In the genomic region with DNA sequence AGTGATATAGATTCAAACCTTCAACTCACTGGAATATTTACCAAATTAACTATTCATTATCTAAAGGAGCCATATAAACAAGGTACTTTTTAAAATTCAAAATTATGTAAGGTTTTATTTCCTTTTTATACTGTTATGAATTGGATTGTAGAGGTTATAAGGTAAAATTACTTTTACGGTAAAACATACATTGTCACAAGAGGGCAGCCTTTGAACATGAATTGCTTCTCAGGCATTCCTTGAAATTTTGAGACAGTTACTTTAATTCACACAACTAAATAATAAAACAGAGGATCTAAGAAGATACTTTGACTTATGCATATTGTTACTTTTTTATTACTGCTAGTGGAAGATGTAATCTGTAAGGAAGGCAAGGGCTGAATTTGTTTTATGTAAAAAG, we compare ENCODE assay signal across 8 cellular contexts. TPM values are rescaled to one million over a fixed set of nuclear protein-coding genes. Genes with fewer than 3 reads are reported as not detected.
DNase-seq lines count a peak whose midpoint lies in the region; FAIRE-seq and TF ChIP-seq lines count a peak whose summit lies in the region.
"Not testable (repeated sequence)": the region's sequence is repeated elsewhere in the genome, so short reads cannot be mapped to it uniquely, and the experiment has no call there.

No MANE protein-coding gene starts in this region.

- not testable (repeated sequence) for H2BK5ac ChIP-seq in mesenchymal stem cell (ENCODE audit: low read depth, low read length, poor library complexity, severe bottlenecking)

- H3K14ac ChIP-seq in mesenchymal stem cell (ENCODE audit: low read length in 2 of 2) = not testable (repeated sequence)

- WGBS in GM23248 (ENCODE audit: low coverage in 1 of 2, low lambda C conversion rate in 2 of 2, missing lambda C conversion rate in 2 of 2), 2 experiments = 23 to 26% methylated on average over 1 of the region's 1 CpG
- no CpG with 5 or more reads among the region's 1 CpG for WGBS in mesenchymal stem cell

- H4K8ac ChIP-seq in mesenchymal stem cell (ENCODE audit: low read length) = not testable (repeated sequence)

- H3K27me3 ChIP-seq in GM23248 (replicated peaks; ENCODE audit: insufficient read depth); MM.1S (replicated peaks; ENCODE audit: insufficient read depth, low read length); mesenchymal stem cell (ENCODE audit: control insufficient read depth in 1 of 2, insufficient read depth in 1 of 2, low read length in 2 of 2): not testable (repeated sequence)

- DNase-seq in AG08395 (ENCODE audit: low spot score) (peak; percentile 3), GM23248 (peak; percentile 47), MM.1S (peak; percentile 9), OCI-M1 (lab: John Stamatoyannopoulos, UW) (peak; percentile 7), astrocyte of the cerebellum (ENCODE audit: low read depth) (peak; percentile 13), mesenchymal stem cell (peak; percentile 9), pons (ENCODE audit: low spot score) (peak; percentile 11)

- H3K23ac ChIP-seq in mesenchymal stem cell (ENCODE audit: low read length in 2 of 2) = not testable (repeated sequence)

- H3K4ac ChIP-seq in mesenchymal stem cell (ENCODE audit: low read depth in 1 of 2, low read length in 2 of 2) = not testable (repeated sequence)

- not testable (repeated sequence) for H4K91ac ChIP-seq in mesenchymal stem cell (ENCODE audit: low read length)

- TF ChIP-seq CTCF in MM.1S (IDR thresholded peaks at IDR 0.05; ENCODE audit: low read length) = peak; percentile 17
- TF ChIP-seq CTCF in astrocyte of the cerebellum (IDR thresholded peaks at IDR 0.05; ENCODE audit: low read depth, low read length, missing control alignments) = not testable (repeated sequence)

- not testable (repeated sequence) for H2AK5ac ChIP-seq in mesenchymal stem cell (ENCODE audit: low read length, severe bottlenecking)

- H3K18ac ChIP-seq in mesenchymal stem cell (ENCODE audit: low read depth in 1 of 2, low read length in 2 of 2) = not testable (repeated sequence)

- not testable (repeated sequence) for H2BK12ac ChIP-seq in mesenchymal stem cell (ENCODE audit: low read length in 2 of 2)

- FAIRE-seq in endometrium (lab: Jason Lieb, UNC) = peak; percentile 15

- in situ Hi-C loops in GM23248 (cut with MboI) = loop anchor here (25.0 kb wide), 1 partner anchor 769 kb away; no protein-coding TSS in a partner anchor
- in situ Hi-C loops in astrocyte of the cerebellum (cut with HindIII; ENCODE audit: low sequenced_read_pairs) = not testable (repeated sequence)

- H3K4me2 ChIP-seq in GM23248 (ENCODE audit: unreplicated experiment); MM.1S (ENCODE audit: low read depth, low read length); mesenchymal stem cell (ENCODE audit: low read length, poor library complexity, severe bottlenecking): not testable (repeated sequence)

- not testable (repeated sequence) for H3K9me3 ChIP-seq in GM23248 (ENCODE audit: low read depth); MM.1S (replicated peaks; ENCODE audit: insufficient read depth, low read length); mesenchymal stem cell (ENCODE audit: control insufficient read depth, low read length)

- H3K9me2 ChIP-seq in GM23248 (ENCODE audit: insufficient read depth); MM.1S (replicated peaks; ENCODE audit: insufficient read depth, low read length): not testable (repeated sequence)

- H3K79me2 ChIP-seq in GM23248 (ENCODE audit: insufficient read depth); MM.1S (ENCODE audit: low read length): not testable (repeated sequence)

- peaks cover 40% of the 10 kb centered on the region for H3K4me1 ChIP-seq in GM23248 (ENCODE audit: insufficient read depth)
- not testable (repeated sequence) for H3K4me1 ChIP-seq in MM.1S (ENCODE audit: low read length); mesenchymal stem cell (ENCODE audit: control insufficient read depth, insufficient read depth, low read depth, low read length)

- H3K4me3 ChIP-seq in GM23248; MM.1S (ENCODE audit: low read length); astrocyte of the cerebellum (ENCODE audit: low read depth, low read length); mesenchymal stem cell (ENCODE audit: insufficient read depth in 1 of 2, low read depth in 1 of 2, low read length in 2 of 2): not testable (repeated sequence)

- peak overlapping the region; percentile 41 for H2AFZ ChIP-seq in GM23248
- not testable (repeated sequence) for H2AFZ ChIP-seq in MM.1S (ENCODE audit: low read length); mesenchymal stem cell (ENCODE audit: low read depth, low read length)

- not testable (repeated sequence) for H3K27ac ChIP-seq in GM23248; MM.1S (ENCODE audit: low read length); mesenchymal stem cell (ENCODE audit: low read length, poor library complexity, severe bottlenecking)

- H2BK15ac ChIP-seq in mesenchymal stem cell (ENCODE audit: low read depth, poor library complexity, severe bottlenecking) = not testable (repeated sequence)

- H3F3A ChIP-seq in GM23248 (ENCODE audit: insufficient read depth) = peaks cover 27% of the 10 kb centered on the region
- not testable (repeated sequence) for H3F3A ChIP-seq in MM.1S (ENCODE audit: insufficient read depth, low read length)

- H3K9ac ChIP-seq in GM23248 = 0 out of 2 replicates have a peak overlapping the region, but pooled peaks have one; percentile 56
- not testable (repeated sequence) for H3K9ac ChIP-seq in MM.1S (ENCODE audit: low read length); mesenchymal stem cell (ENCODE audit: low read length)

- not testable (repeated sequence) for H2BK120ac ChIP-seq in mesenchymal stem cell (ENCODE audit: low read depth, low read length)

- H3K36me3 ChIP-seq in GM23248 (ENCODE audit: low read depth); MM.1S (replicated peaks; ENCODE audit: insufficient read depth, low read length); mesenchymal stem cell (ENCODE audit: control insufficient read depth in 1 of 2, insufficient read depth in 2 of 2, low read depth in 1 of 2, low read length in 2 of 2): not testable (repeated sequence)

- H4K20me1 ChIP-seq in GM23248 (ENCODE audit: insufficient read depth); MM.1S (ENCODE audit: insufficient read depth, low read length): not testable (repeated sequence)

- not testable (repeated sequence) for H3K79me1 ChIP-seq in mesenchymal stem cell (replicated peaks; ENCODE audit: low read length, poor library complexity, severe bottlenecking)

RNA-seq across cellular contexts. Expression of a gene that starts 32.7 kb away (rescaled TPM):
- 5.4 and 6.7 TPM in 2 replicates for total RNA-seq in GM23248 (2014; rRNA removed; shearing (Covaris generic))
- 5.8 and 6.1 TPM in 2 replicates for polyA plus RNA-seq in GM23248 (2016; fragmentation: Nextera tagmentation; extraction: Ambion mirVana)
- polyA plus RNA-seq in mesenchymal stem cell (2013, experiment 1 of 2) = 5.0 TPM
- polyA plus RNA-seq in mesenchymal stem cell (2013, experiment 2 of 2) = 5.1 TPM
